12 cellular contexts compared by ENCODE assay signal in the genomic region with DNA sequence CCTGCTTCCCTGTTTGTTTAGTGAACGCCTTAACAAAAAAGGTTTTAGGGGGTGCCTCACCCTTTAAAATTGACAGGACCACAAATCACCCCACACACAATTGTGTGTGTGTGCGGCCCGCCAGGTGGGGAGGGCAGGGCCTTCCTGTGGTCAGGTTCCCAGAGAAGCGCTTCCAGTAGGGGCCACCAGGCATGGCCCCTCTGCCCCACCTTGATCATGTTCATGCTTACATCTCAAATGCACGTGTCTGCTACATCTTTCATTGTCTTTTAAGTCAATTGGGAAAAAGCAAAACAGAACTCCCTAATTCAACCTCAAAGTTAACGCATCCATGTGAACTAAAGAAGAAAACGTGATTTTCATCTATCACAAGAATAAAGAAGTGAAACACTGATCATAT.
DNase-seq lines count a peak whose midpoint lies in the region; ATAC-seq and TF ChIP-seq lines count a peak whose summit lies in the region.
"Had no signal": no experiment of that assay in that cellular context is flagged by ENCODE, and none has a peak within 500 bp of the region (broad histone marks: within the 10 kb centered on the region; RNA-seq: fewer than 3 reads in every experiment).

No MANE protein-coding gene starts in this region.

- H3K27me3 ChIP-seq in BLaER1 treated with 17β-estradiol and CSF1 and Interleukin-3, amounts not matched to agents 10 nM and 100 nM: peaks cover 0 to 45% (median 0%) of the 10 kb centered on the region in 11 experiments; a peak in 7 of 22 replicates

- CTCF ChIA-PET in OCI-LY7 (lab: Charles Lee; ENCODE audit: unreplicated experiment): interaction anchor here (1.0 kb wide), 1 partner anchor 94 kb away, joined by 3 read pairs; no protein-coding TSS in a partner anchor

- peaks cover 7 to 12% (median 11%) of the 10 kb centered on the region in 11 experiments; a peak in 19 of 22 replicates for H3K9me3 ChIP-seq in BLaER1 treated with 17β-estradiol and CSF1 and Interleukin-3, amounts not matched to agents 10 nM and 100 nM (replicated peaks in 1 of 11)
- H3K9me3 ChIP-seq in OCI-LY7 (ENCODE audit: low read length): peaks cover 13% of the 10 kb centered on the region; the same call in 1 of the 2 replicates

- peaks cover 0 to 13% (median 0%) of the 10 kb centered on the region in 11 experiments; a peak in 3 of 22 replicates for H4K20me1 ChIP-seq in BLaER1 treated with 17β-estradiol and CSF1 and Interleukin-3, amounts not matched to agents 10 nM and 100 nM
- H4K20me1 ChIP-seq in OCI-LY7 (ENCODE audit: insufficient read depth, low read length): no peaks in the 10 kb centered on the region

- BruUV-seq in OCI-LY7 (replicated peaks; lab: Mats Ljungman, UMichigan): no TSS peak

- no peaks in the 10 kb centered on the region for H3K79me2 ChIP-seq in OCI-LY7 (ENCODE audit: insufficient read depth, low read depth, low read length)

- TF ChIP-seq CTCF in OCI-LY7 (conservative IDR thresholded peaks at IDR 0.05; ENCODE audit: low read length): no peak; the same call in 1 of the 2 replicates

- no peaks in the 10 kb centered on the region for H3K9me2 ChIP-seq in OCI-LY7 (ENCODE audit: insufficient read depth, low read length)

- H3K27ac ChIP-seq in BLaER1 treated with 17β-estradiol and CSF1 and Interleukin-3, amounts not matched to agents 10 nM and 100 nM: peak overlapping the region in 9 of 11 experiments; percentile 19 to 90 (median 74); a peak in 17 of 22 replicates
- H3K27ac ChIP-seq in OCI-LY7 (ENCODE audit: low read depth, low read length, poor library complexity, severe bottlenecking): peak overlapping the region; percentile 98
- H3K27ac ChIP-seq: C4-2B had no signal

- H3K4me3 ChIP-seq in BLaER1 treated with 17β-estradiol and CSF1 and Interleukin-3, amounts not matched to agents 10 nM and 100 nM: peak overlapping the region in 3 of 10 experiments; percentile 51 to 63 (median 56); a peak in 3 of 20 replicates
- H3K4me3 ChIP-seq in OCI-LY7 (ENCODE audit: low read depth, low read length, poor library complexity, severe bottlenecking): peak overlapping the region; percentile 50

- peak overlapping the region in 7 of 11 experiments; percentile 22 to 81 (median 71); a peak in 13 of 22 replicates for H3K9ac ChIP-seq in BLaER1 treated with 17β-estradiol and CSF1 and Interleukin-3, amounts not matched to agents 10 nM and 100 nM

- H3K4me2 ChIP-seq in BLaER1 treated with 17β-estradiol and CSF1 and Interleukin-3, amounts not matched to agents 10 nM and 100 nM: peak overlapping the region; percentile 60 to 100 (median 97); a peak in 21 of 22 replicates
- H3K4me2 ChIP-seq in OCI-LY7 (ENCODE audit: low read length): peak overlapping the region; percentile 80

- POLR2A ChIA-PET in OCI-LY7 (lab: Charles Lee): interaction anchor here (0.5 to 2.2 kb wide), 2 partner anchors 21 to 307 kb away, joined by 3 to 5 read pairs; no protein-coding TSS in a partner anchor

- no peak overlapping the region; the same call in 1 of the 2 replicates for H2AFZ ChIP-seq in OCI-LY7 (ENCODE audit: low read length)

- no peaks in the 10 kb centered on the region for H3K36me3 ChIP-seq in BLaER1 treated with 17β-estradiol and CSF1 and Interleukin-3, amounts not matched to agents 10 nM and 100 nM
- no peaks in the 10 kb centered on the region; the same call in 1 of the 2 replicates for H3K36me3 ChIP-seq in OCI-LY7 (ENCODE audit: insufficient read depth, low read length)

- peak; percentile 77 for DNase-seq in OCI-LY7 (ENCODE audit: low spot score)
- DNase-seq in NCI-H748 treated with DMSO at 0.1 percent for 48 hours (lab: John Stamatoyannopoulos, UW): no peak
- no peak for DNase-seq in NCI-H446 treated with DMSO at 0.1 percent for 48 hours (lab: John Stamatoyannopoulos, UW)
- DNase-seq in NCI-H82 treated with DMSO at 0.1 percent for 48 hours (lab: John Stamatoyannopoulos, UW; ENCODE audit: unreplicated experiment): no peak
- DNase-seq: activated gamma-delta T cell; effector CD8-positive, alpha-beta T cell; nephron progenitor cell had no signal

- H3K4me1 ChIP-seq in BLaER1 treated with 17β-estradiol and CSF1 and Interleukin-3, amounts not matched to agents 10 nM and 100 nM: peaks cover 44 to 95% (median 83%) of the 10 kb centered on the region in 10 experiments
- peaks cover 88% of the 10 kb centered on the region for H3K4me1 ChIP-seq in OCI-LY7 (ENCODE audit: insufficient read depth, low read length, poor library complexity, severe bottlenecking)

- intact Hi-C loops in OCI-LY7 (cut with micrococcal nuclease; ENCODE audit: unreplicated experiment): loop anchor here (1.0 to 5.0 kb wide), 6 partner anchors 17 to 735 kb away; no protein-coding TSS in a partner anchor

- peak; percentile 25 for ATAC-seq in GM18907 (IDR thresholded peaks at IDR 0.05; ENCODE audit: unreplicated experiment)
- ATAC-seq in HG02852 (IDR thresholded peaks at IDR 0.05; ENCODE audit: unreplicated experiment): peak; percentile 38
- no peak for ATAC-seq in HG03175 (IDR thresholded peaks at IDR 0.05; ENCODE audit: unreplicated experiment)
